ENCODE assay signal across 1 cellular context in the genomic region with DNA sequence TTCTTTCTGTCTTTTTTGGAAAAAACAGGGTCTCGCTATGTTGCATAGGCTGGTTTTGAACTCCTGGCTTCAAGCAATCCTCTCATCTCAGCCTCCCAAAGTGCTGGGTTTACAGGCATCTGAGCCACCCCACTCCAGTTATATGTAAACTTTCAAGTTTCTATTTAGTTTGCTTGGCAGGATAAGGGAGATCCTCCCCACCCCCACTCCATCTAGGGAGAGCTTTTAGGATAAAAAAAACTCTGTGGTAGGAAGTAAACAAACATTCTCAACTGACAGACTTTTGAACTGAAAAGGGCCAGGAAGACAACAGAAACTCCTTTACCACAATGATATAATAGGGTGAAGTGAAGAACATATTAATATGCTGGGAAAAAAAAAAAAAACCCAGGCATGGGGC.
TF ChIP-seq lines count a peak whose summit lies in the region.

No MANE protein-coding gene starts in this region.

TF ChIP-seq in IMR-90, 13 proteins besides CTCF, POLR2A, EP300 and RAD21:
- TF ChIP-seq, protein P1, sequence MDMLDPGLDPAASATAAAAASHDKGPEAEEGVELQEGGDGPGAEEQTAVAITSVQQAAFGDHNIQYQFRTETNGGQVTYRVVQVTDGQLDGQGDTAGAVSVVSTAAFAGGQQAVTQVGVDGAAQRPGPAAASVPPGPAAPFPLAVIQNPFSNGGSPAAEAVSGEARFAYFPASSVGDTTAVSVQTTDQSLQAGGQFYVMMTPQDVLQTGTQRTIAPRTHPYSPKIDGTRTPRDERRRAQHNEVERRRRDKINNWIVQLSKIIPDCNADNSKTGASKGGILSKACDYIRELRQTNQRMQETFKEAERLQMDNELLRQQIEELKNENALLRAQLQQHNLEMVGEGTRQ (IDR thresholded peaks at IDR 0.05; ENCODE audit: low read depth, low read length), result no peak
- TF ChIP-seq SMC3 (IDR thresholded peaks at IDR 0.05; ENCODE audit: low read depth, low read length), result no peak
